1 cellular context compared by ENCODE assay signal in the genomic region with DNA sequence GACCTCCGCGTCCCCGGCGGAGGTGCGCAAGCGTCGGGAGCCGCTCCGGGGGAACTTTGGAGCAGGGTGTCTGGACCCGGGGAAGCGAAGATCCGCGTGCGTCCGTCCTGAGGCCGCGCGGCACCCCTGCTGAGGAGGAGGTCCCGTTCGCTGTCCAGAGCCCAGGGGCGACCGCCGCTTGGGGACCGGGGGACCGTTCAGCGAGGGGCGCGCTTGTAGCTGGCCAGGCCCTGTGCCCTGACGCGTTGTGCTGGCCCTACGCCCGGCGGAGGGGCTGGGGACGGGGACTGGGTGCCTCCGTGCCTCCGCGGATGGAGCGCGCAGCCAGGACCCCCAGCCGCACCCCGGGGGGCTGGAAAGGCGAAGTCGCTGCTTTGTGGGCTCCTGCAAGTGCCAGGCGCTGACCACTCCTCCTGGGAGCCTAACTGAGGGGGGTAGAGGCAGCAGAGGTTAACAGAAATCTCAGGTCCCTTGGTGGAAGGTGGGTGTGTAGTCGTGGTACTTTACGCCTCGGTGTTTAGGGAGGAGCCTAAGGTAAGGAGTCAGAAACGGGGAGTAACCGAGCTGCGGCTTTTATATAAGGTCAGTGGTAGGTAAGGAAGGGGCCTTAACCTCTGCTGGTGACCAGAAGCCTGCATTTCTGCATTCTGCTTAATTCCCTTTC.
TF ChIP-seq lines count a peak whose summit lies in the region.

A gene (plus strand): TSS at position 605 of the 664 bp plus-strand sequence. CDS start 90,642 bp downstream, outside the sequence.

TF ChIP-seq in HepG2, 621 proteins besides CTCF, POLR2A, EP300 and RAD21 (continued from another document and continues in another):
- TF ChIP-seq, protein P1, sequence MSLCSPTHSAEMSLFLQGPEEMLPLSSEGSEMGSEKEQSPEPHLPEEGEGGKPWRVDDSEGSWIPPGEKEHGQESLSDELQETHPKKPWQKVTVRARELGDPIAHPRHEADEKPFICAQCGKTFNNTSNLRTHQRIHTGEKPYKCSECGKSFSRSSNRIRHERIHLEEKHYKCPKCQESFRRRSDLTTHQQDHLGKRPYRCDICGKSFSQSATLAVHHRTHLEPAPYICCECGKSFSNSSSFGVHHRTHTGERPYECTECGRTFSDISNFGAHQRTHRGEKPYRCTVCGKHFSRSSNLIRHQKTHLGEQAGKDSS (CRISPR knock-in tag; IDR thresholded peaks at IDR 0.05; ENCODE audit: borderline replicate concordance, low read depth), result no peak
- TF ChIP-seq, protein P2, sequence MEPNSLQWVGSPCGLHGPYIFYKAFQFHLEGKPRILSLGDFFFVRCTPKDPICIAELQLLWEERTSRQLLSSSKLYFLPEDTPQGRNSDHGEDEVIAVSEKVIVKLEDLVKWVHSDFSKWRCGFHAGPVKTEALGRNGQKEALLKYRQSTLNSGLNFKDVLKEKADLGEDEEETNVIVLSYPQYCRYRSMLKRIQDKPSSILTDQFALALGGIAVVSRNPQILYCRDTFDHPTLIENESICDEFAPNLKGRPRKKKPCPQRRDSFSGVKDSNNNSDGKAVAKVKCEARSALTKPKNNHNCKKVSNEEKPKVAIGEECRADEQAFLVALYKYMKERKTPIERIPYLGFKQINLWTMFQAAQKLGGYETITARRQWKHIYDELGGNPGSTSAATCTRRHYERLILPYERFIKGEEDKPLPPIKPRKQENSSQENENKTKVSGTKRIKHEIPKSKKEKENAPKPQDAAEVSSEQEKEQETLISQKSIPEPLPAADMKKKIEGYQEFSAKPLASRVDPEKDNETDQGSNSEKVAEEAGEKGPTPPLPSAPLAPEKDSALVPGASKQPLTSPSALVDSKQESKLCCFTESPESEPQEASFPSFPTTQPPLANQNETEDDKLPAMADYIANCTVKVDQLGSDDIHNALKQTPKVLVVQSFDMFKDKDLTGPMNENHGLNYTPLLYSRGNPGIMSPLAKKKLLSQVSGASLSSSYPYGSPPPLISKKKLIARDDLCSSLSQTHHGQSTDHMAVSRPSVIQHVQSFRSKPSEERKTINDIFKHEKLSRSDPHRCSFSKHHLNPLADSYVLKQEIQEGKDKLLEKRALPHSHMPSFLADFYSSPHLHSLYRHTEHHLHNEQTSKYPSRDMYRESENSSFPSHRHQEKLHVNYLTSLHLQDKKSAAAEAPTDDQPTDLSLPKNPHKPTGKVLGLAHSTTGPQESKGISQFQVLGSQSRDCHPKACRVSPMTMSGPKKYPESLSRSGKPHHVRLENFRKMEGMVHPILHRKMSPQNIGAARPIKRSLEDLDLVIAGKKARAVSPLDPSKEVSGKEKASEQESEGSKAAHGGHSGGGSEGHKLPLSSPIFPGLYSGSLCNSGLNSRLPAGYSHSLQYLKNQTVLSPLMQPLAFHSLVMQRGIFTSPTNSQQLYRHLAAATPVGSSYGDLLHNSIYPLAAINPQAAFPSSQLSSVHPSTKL (CRISPR knock-in tag; IDR thresholded peaks at IDR 0.05), result peak; percentile 18; the same call in 1 of the 2 replicates
- TF ChIP-seq ZBTB21 (CRISPR knock-in tag; IDR thresholded peaks at IDR 0.05) (no peak), KLF11 (CRISPR knock-in tag; IDR thresholded peaks at IDR 0.05) (no peak; the same call in 1 of the 2 replicates), ZNF75D (CRISPR knock-in tag; IDR thresholded peaks at IDR 0.05; ENCODE audit: borderline replicate concordance) (0 out of 2 replicates have a peak, but pooled peaks have one; percentile 34), SYNCRIP (IDR thresholded peaks at IDR 0.05; ENCODE audit: insufficient read depth, low read depth, low read length) (no peak), TEAD3 (CRISPR knock-in tag; optimal IDR thresholded peaks at IDR 0.05; ENCODE audit: borderline replicate concordance) (no peak), ZFX (CRISPR knock-in tag; IDR thresholded peaks at IDR 0.05; ENCODE audit: low read depth) (peak; percentile 66), RORA (CRISPR knock-in tag; IDR thresholded peaks at IDR 0.05) (no peak), ZNF274 (CRISPR knock-in tag; IDR thresholded peaks at IDR 0.05) (peak; percentile 80; the same call in 1 of the 2 replicates), ZFAT (CRISPR knock-in tag; conservative IDR thresholded peaks at IDR 0.05) (no peak), YEATS4 (CRISPR knock-in tag; IDR thresholded peaks at IDR 0.05; ENCODE audit: borderline replicate concordance) (no peak; the same call in 1 of the 2 replicates), HNF4G (IDR thresholded peaks at IDR 0.05; ENCODE audit: borderline replicate concordance, low read depth, low read length) (no peak), HNF4G (CRISPR knock-in tag; IDR thresholded peaks at IDR 0.05; ENCODE audit: borderline replicate concordance, low read depth) (no peak), MED1 (CRISPR knock-in tag; IDR thresholded peaks at IDR 0.05) (no peak), GFI1 (CRISPR knock-in tag; IDR thresholded peaks at IDR 0.05; ENCODE audit: borderline replicate concordance) (peak; percentile 82; the same call in 1 of the 2 replicates), ATRX (CRISPR knock-in tag; IDR thresholded peaks at IDR 0.05; ENCODE audit: borderline replicate concordance) (no peak), ZNF136 (CRISPR knock-in tag; IDR thresholded peaks at IDR 0.05; ENCODE audit: low read depth) (0 out of 2 replicates have a peak, but pooled peaks have one; percentile 44)
- TF ChIP-seq, protein P3, sequence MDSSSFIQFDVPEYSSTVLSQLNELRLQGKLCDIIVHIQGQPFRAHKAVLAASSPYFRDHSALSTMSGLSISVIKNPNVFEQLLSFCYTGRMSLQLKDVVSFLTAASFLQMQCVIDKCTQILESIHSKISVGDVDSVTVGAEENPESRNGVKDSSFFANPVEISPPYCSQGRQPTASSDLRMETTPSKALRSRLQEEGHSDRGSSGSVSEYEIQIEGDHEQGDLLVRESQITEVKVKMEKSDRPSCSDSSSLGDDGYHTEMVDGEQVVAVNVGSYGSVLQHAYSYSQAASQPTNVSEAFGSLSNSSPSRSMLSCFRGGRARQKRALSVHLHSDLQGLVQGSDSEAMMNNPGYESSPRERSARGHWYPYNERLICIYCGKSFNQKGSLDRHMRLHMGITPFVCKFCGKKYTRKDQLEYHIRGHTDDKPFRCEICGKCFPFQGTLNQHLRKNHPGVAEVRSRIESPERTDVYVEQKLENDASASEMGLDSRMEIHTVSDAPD (CRISPR knock-in tag; IDR thresholded peaks at IDR 0.05), result no peak
- TF ChIP-seq, protein P4, sequence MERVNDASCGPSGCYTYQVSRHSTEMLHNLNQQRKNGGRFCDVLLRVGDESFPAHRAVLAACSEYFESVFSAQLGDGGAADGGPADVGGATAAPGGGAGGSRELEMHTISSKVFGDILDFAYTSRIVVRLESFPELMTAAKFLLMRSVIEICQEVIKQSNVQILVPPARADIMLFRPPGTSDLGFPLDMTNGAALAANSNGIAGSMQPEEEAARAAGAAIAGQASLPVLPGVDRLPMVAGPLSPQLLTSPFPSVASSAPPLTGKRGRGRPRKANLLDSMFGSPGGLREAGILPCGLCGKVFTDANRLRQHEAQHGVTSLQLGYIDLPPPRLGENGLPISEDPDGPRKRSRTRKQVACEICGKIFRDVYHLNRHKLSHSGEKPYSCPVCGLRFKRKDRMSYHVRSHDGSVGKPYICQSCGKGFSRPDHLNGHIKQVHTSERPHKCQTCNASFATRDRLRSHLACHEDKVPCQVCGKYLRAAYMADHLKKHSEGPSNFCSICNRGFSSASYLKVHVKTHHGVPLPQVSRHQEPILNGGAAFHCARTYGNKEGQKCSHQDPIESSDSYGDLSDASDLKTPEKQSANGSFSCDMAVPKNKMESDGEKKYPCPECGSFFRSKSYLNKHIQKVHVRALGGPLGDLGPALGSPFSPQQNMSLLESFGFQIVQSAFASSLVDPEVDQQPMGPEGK (CRISPR knock-in tag; IDR thresholded peaks at IDR 0.05), result peak; percentile 69
- TF ChIP-seq, protein P5, sequence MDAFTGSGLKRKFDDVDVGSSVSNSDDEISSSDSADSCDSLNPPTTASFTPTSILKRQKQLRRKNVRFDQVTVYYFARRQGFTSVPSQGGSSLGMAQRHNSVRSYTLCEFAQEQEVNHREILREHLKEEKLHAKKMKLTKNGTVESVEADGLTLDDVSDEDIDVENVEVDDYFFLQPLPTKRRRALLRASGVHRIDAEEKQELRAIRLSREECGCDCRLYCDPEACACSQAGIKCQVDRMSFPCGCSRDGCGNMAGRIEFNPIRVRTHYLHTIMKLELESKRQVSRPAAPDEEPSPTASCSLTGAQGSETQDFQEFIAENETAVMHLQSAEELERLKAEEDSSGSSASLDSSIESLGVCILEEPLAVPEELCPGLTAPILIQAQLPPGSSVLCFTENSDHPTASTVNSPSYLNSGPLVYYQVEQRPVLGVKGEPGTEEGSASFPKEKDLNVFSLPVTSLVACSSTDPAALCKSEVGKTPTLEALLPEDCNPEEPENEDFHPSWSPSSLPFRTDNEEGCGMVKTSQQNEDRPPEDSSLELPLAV (CRISPR knock-in tag; conservative IDR thresholded peaks at IDR 0.05; ENCODE audit: low read depth), result no peak
- TF ChIP-seq, protein P6, sequence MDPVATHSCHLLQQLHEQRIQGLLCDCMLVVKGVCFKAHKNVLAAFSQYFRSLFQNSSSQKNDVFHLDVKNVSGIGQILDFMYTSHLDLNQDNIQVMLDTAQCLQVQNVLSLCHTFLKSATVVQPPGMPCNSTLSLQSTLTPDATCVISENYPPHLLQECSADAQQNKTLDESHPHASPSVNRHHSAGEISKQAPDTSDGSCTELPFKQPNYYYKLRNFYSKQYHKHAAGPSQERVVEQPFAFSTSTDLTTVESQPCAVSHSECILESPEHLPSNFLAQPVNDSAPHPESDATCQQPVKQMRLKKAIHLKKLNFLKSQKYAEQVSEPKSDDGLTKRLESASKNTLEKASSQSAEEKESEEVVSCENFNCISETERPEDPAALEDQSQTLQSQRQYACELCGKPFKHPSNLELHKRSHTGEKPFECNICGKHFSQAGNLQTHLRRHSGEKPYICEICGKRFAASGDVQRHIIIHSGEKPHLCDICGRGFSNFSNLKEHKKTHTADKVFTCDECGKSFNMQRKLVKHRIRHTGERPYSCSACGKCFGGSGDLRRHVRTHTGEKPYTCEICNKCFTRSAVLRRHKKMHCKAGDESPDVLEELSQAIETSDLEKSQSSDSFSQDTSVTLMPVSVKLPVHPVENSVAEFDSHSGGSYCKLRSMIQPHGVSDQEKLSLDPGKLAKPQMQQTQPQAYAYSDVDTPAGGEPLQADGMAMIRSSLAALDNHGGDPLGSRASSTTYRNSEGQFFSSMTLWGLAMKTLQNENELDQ (CRISPR knock-in tag; IDR thresholded peaks at IDR 0.05; ENCODE audit: borderline replicate concordance), result no peak
- TF ChIP-seq, protein P7, sequence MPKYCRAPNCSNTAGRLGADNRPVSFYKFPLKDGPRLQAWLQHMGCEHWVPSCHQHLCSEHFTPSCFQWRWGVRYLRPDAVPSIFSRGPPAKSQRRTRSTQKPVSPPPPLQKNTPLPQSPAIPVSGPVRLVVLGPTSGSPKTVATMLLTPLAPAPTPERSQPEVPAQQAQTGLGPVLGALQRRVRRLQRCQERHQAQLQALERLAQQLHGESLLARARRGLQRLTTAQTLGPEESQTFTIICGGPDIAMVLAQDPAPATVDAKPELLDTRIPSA (CRISPR knock-in tag; IDR thresholded peaks at IDR 0.05; ENCODE audit: borderline replicate concordance), result no peak
- TF ChIP-seq, protein P8, sequence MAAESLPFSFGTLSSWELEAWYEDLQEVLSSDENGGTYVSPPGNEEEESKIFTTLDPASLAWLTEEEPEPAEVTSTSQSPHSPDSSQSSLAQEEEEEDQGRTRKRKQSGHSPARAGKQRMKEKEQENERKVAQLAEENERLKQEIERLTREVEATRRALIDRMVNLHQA (CRISPR knock-in tag; IDR thresholded peaks at IDR 0.05), result no peak
- TF ChIP-seq, protein P9, sequence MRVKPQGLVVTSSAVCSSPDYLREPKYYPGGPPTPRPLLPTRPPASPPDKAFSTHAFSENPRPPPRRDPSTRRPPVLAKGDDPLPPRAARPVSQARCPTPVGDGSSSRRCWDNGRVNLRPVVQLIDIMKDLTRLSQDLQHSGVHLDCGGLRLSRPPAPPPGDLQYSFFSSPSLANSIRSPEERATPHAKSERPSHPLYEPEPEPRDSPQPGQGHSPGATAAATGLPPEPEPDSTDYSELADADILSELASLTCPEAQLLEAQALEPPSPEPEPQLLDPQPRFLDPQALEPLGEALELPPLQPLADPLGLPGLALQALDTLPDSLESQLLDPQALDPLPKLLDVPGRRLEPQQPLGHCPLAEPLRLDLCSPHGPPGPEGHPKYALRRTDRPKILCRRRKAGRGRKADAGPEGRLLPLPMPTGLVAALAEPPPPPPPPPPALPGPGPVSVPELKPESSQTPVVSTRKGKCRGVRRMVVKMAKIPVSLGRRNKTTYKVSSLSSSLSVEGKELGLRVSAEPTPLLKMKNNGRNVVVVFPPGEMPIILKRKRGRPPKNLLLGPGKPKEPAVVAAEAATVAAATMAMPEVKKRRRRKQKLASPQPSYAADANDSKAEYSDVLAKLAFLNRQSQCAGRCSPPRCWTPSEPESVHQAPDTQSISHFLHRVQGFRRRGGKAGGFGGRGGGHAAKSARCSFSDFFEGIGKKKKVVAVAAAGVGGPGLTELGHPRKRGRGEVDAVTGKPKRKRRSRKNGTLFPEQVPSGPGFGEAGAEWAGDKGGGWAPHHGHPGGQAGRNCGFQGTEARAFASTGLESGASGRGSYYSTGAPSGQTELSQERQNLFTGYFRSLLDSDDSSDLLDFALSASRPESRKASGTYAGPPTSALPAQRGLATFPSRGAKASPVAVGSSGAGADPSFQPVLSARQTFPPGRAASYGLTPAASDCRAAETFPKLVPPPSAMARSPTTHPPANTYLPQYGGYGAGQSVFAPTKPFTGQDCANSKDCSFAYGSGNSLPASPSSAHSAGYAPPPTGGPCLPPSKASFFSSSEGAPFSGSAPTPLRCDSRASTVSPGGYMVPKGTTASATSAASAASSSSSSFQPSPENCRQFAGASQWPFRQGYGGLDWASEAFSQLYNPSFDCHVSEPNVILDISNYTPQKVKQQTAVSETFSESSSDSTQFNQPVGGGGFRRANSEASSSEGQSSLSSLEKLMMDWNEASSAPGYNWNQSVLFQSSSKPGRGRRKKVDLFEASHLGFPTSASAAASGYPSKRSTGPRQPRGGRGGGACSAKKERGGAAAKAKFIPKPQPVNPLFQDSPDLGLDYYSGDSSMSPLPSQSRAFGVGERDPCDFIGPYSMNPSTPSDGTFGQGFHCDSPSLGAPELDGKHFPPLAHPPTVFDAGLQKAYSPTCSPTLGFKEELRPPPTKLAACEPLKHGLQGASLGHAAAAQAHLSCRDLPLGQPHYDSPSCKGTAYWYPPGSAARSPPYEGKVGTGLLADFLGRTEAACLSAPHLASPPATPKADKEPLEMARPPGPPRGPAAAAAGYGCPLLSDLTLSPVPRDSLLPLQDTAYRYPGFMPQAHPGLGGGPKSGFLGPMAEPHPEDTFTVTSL (CRISPR knock-in tag; IDR thresholded peaks at IDR 0.05; ENCODE audit: borderline replicate concordance), result no peak
